Comparison of ENCODE assay signal across 9 cellular contexts in genomic region chr11:78354741-78355705, GRCh38.
DNase-seq lines count a peak whose midpoint lies in the region; ATAC-seq and TF ChIP-seq lines count a peak whose summit lies in the region.
"Had no signal": no experiment of that assay in that cellular context is flagged by ENCODE, and none has a peak within 500 bp of the region (broad histone marks: within the 10 kb centered on the region; RNA-seq: fewer than 3 reads in every experiment).

No MANE protein-coding gene starts in this region.

- TF ChIP-seq POLR2A in erythroblast (IDR thresholded peaks at IDR 0.05; ENCODE audit: low read length): no peak

- peak; percentile 44 for DNase-seq in AG20443 (ENCODE audit: low spot score)
- peak; percentile 45 for DNase-seq in H4 (ENCODE audit: low spot score)
- peak; percentile 98 for DNase-seq in NCI-H2227 treated with DMSO at 0.1 percent for 48 hours (lab: John Stamatoyannopoulos, UW)
- peak; percentile 6 to 44 for DNase-seq in erythroblast (lab: John Stamatoyannopoulos, UW)
- no peak for DNase-seq in activated gamma-delta T cell treated with Interleukin-2 at 50 U/mL for 16 hours
- DNase-seq in NCI-H1694 treated with DMSO at 0.1 percent for 48 hours (lab: John Stamatoyannopoulos, UW): no peak
- DNase-seq: naive B cell had no signal

- ATAC-seq in HG03342 (IDR thresholded peaks at IDR 0.05; ENCODE audit: unreplicated experiment) (no peak), GM18520 (IDR thresholded peaks at IDR 0.05; ENCODE audit: unreplicated experiment) (no peak)

Comparison
In these comparisons a context has a peak if more than half of its experiments do, and no peak if none do; other contexts are left out.
1. DNase-seq: peak in AG20443 (single experiment), H4 (single experiment), NCI-H2227 treated with DMSO at 0.1 percent for 48 hours (single experiment) and erythroblast (2 of 2); none in activated gamma-delta T cell treated with Interleukin-2 at 50 U/mL for 16 hours (single experiment) and NCI-H1694 treated with DMSO at 0.1 percent for 48 hours (single experiment).